In genomic region chr5:75338408-75338807, GRCh38 we compare ENCODE assay signal across 10 cellular contexts. TPM values are rescaled to one million over a fixed set of nuclear protein-coding genes. Genes with fewer than 3 reads are reported as not detected.
DNase-seq lines count a peak whose midpoint lies in the region; ATAC-seq and TF ChIP-seq lines count a peak whose summit lies in the region.
"Had no signal": no experiment of that assay in that cellular context is flagged by ENCODE, and none has a peak within 500 bp of the region (broad histone marks: within the 10 kb centered on the region; RNA-seq: fewer than 3 reads in every experiment).

No MANE protein-coding gene starts in this region.

- H3K27ac ChIP-seq in CD8-positive, alpha-beta T cell (ENCODE audit: low read depth, low read length), result peak overlapping the region; percentile 87
- H3K27ac ChIP-seq in neuronal stem cell (replicated peaks; ENCODE audit: low read length), result no peak overlapping the region

- H3K4me2 ChIP-seq in neuronal stem cell (ENCODE audit: insufficient read depth, low read length, poor library complexity, severe bottlenecking), result peak overlapping the region; percentile 22

- H3K36me3 Mint-ChIP-seq in CD8-positive, alpha-beta T cell, result peaks cover 10% of the 10 kb centered on the region

- peak overlapping the region; percentile 72 for H3K4me3 ChIP-seq in CD8-positive, alpha-beta T cell (ENCODE audit: low read depth, low read length)
- H3K4me3 ChIP-seq in epithelial cell of esophagus (ENCODE audit: low read length) (peak overlapping the region; percentile 89), neuronal stem cell (ENCODE audit: low read length in 2 of 2) (peak overlapping the region; percentile 97 to 98)

- TF ChIP-seq CTCF in CD8-positive, alpha-beta T cell (IDR thresholded peaks at IDR 0.05), result no peak
- TF ChIP-seq CTCF in epithelial cell of esophagus (IDR thresholded peaks at IDR 0.05; ENCODE audit: insufficient read depth, low read depth, low read length, missing control alignments), result no peak

- no peaks in the 10 kb centered on the region for H3K27me3 Mint-ChIP-seq in CD8-positive, alpha-beta T cell (ENCODE audit: low read depth)

- no peak for DNase-seq in CD8-positive, alpha-beta T cell
- DNase-seq in NAMALWA (ENCODE audit: low spot score), result peak; percentile 15
- no peak for DNase-seq in epithelial cell of esophagus (ENCODE audit: low read depth)
- no peak for DNase-seq in neuronal stem cell (ENCODE audit: low spot score)
- DNase-seq in activated effector memory CD4-positive, alpha-beta T cell treated with anti-CD3 and anti-CD28 coated beads, Interleukin-2, amount 50 U/mL, for 16 hours, result no peak
- no peak for DNase-seq in NCI-H82 treated with DMSO at 0.1 percent for 48 hours (lab: John Stamatoyannopoulos, UW; ENCODE audit: unreplicated experiment)
- DNase-seq: NCI-H748 treated with DMSO at 0.1 percent for 48 hours; stimulated activated CD4-positive, alpha-beta T cell treated with anti-CD3 and anti-CD28 coated beads, Interleukin-15, amount 100 ng/mL, for 24 hours had no signal

- no peak overlapping the region for H2BK15ac ChIP-seq in neuronal stem cell (ENCODE audit: low read length)

- H4K91ac ChIP-seq in neuronal stem cell (ENCODE audit: low read depth, low read length, poor library complexity), result no peak overlapping the region

- H3K9ac ChIP-seq in neuronal stem cell (ENCODE audit: low read depth, low read length, poor library complexity), result no peak overlapping the region

- H3K36me3 ChIP-seq in CD8-positive, alpha-beta T cell (ENCODE audit: insufficient read depth, low read length), result no peaks in the 10 kb centered on the region
- peaks cover 3 to 49% of the 10 kb centered on the region in 2 donors for H3K36me3 ChIP-seq in neuronal stem cell (replicated peaks in 1 of 2; ENCODE audit: control insufficient read depth in 2 of 2, insufficient read depth in 2 of 2, low read length in 2 of 2)

- H3K4me3 Mint-ChIP-seq in CD8-positive, alpha-beta T cell, result no peak overlapping the region

- intact Hi-C loops in CD8-positive, alpha-beta T cell (cut with DNase I, micrococcal nuclease), result loop anchor here (5.0 to 10.0 kb wide), 6 partner anchors 286 to 1774 kb away; partner anchors contain the start of genes ANKRA2 (in 2 of the 2), UTP15 (in 2 of the 2), FAM169A (in 1 of the 2) and GCNT4 (in 1 of the 2)

- peaks cover 41% of the 10 kb centered on the region for H3K4me1 Mint-ChIP-seq in CD8-positive, alpha-beta T cell (ENCODE audit: low read depth)

- H3K9me3 Mint-ChIP-seq in CD8-positive, alpha-beta T cell, result no peaks in the 10 kb centered on the region

- no peak overlapping the region for H2BK5ac ChIP-seq in neuronal stem cell (ENCODE audit: low read length)

- CTCF ChIA-PET in CD8-positive, alpha-beta T cell (lab: Charles Lee), result no interaction called here

- no peaks in the 10 kb centered on the region for H3K79me1 ChIP-seq in neuronal stem cell (ENCODE audit: low read depth, low read length)

- no peak overlapping the region for H3K14ac ChIP-seq in neuronal stem cell (ENCODE audit: low read length)

- no peaks in the 10 kb centered on the region for H3K27me3 ChIP-seq in CD8-positive, alpha-beta T cell (ENCODE audit: insufficient read depth, low read length)
- no peaks in the 10 kb centered on the region for H3K27me3 ChIP-seq in neuronal stem cell (ENCODE audit: control insufficient read depth in 3 of 3, insufficient read depth in 3 of 3, low read depth in 1 of 3, low read length in 3 of 3)

- WGBS in neuronal stem cell (ENCODE audit: extremely low coverage in 2 of 2, insufficient read length in 2 of 2, insufficient replicate concordance in 1 of 2), 2 donors, result no CpG with 5 or more reads among the region's 2 CpGs

- H3K18ac ChIP-seq in neuronal stem cell (ENCODE audit: low read length), result no peak overlapping the region

- POLR2A ChIA-PET in CD8-positive, alpha-beta T cell (lab: Charles Lee), result no interaction called here

- H2BK12ac ChIP-seq in neuronal stem cell (ENCODE audit: low read length), result no peak overlapping the region

- no peak overlapping the region for H2BK120ac ChIP-seq in neuronal stem cell (ENCODE audit: low read depth, low read length)

- no peak for ATAC-seq in CD8-positive, alpha-beta T cell
- ATAC-seq in GM18517 (IDR thresholded peaks at IDR 0.05; ENCODE audit: unreplicated experiment), result no peak
- ATAC-seq in HG02884 (IDR thresholded peaks at IDR 0.05; ENCODE audit: unreplicated experiment), result no peak

- H3K4me1 ChIP-seq in CD8-positive, alpha-beta T cell (ENCODE audit: insufficient read depth, low read length), result peaks cover 18% of the 10 kb centered on the region
- H3K4me1 ChIP-seq in neuronal stem cell (ENCODE audit: control insufficient read depth in 2 of 2, insufficient read depth in 1 of 2, low read depth in 1 of 2, low read length in 2 of 2), result peaks cover 2 to 17% of the 10 kb centered on the region in 2 donors

- H4K8ac ChIP-seq in neuronal stem cell (ENCODE audit: low read depth, low read length), result no peak overlapping the region

- peak overlapping the region; percentile 41 for H3K27ac Mint-ChIP-seq in CD8-positive, alpha-beta T cell

- no peaks in the 10 kb centered on the region for H3K9me3 ChIP-seq in CD8-positive, alpha-beta T cell (ENCODE audit: low read length)
- H3K9me3 ChIP-seq in neuronal stem cell (replicated peaks in 1 of 2; ENCODE audit: control insufficient read depth in 2 of 2, insufficient read depth in 1 of 2, low read depth in 1 of 2, low read length in 2 of 2), result no peaks in the 10 kb centered on the region

- H3K23ac ChIP-seq in neuronal stem cell (ENCODE audit: low read depth, low read length, poor library complexity), result no peak overlapping the region

- no peak overlapping the region for H2AK5ac ChIP-seq in neuronal stem cell (ENCODE audit: low read depth, low read length)

- no peak overlapping the region for H3K4ac ChIP-seq in neuronal stem cell (ENCODE audit: low read length)

- H2AFZ ChIP-seq in neuronal stem cell (ENCODE audit: low read length), result no peak overlapping the region

RNA-seq across cellular contexts. Expression of gene HMGCR, which starts 1.4 kb away (rescaled TPM):
- 10 to 100 TPM; 72.8 to 73.3 TPM for total RNA-seq in CD8-positive, alpha-beta T cell
- 141 TPM for polyA plus RNA-seq in neuronal stem cell (2013, experiment 1 of 2)
- 144 TPM for polyA plus RNA-seq in neuronal stem cell (2013, experiment 2 of 2)
